ENCODE assay signal across 19 cellular contexts in the genomic region with DNA sequence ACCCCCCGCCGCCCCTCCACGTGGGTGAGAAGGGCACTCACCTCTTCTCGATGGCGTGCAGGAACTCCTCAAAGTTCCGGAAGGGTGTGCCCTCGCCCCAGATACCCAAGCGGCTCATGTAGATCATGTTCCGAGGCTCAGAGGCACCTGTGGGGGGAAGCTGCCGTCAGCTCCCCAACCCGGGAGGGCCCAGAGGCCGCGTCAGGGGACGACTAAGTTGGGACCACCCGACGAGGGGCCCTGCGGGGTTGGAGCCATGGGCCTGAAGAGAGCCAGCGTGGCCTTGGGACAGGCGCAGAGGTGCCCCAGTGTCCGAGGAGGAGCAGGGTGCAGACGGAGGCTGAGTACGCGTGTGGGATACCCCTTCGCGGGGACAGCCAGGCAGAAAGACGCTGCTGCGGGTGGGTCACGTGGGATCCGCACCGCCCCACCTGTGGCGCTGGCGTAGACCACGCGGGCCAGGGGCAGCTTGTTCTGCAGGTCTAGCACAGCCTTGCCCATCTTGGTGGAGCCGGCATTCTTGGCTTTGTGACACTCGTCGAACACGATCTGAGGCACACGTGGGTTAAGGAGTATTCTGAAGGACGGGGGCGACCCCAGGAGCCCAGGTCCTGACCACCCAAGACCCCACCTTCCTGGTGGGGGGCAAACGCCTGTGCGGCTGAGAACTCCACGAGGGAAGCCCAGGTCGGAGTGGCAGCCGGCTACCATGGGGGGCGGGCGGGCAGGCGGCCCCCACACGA.
"Had no signal": no experiment of that assay in that cellular context is flagged by ENCODE, and none has a peak within 500 bp of the region (broad histone marks: within the 10 kb centered on the region; RNA-seq: fewer than 3 reads in every experiment).

No MANE protein-coding gene starts in this region.

- H3K27me3 ChIP-seq: colonic mucosa, left lung, pancreas, tibial artery, upper lobe of right lung, vagina had no signal

- DNase-seq: colonic mucosa; dermis blood vessel endothelial cell; foreskin melanocyte; head of caudate nucleus; hypothalamus; left lung; lower lobe of right lung; natural killer cell; nucleus accumbens; stimulated activated CD4-positive, alpha-beta T cell treated with anti-CD3 and anti-CD28 coated beads, Interleukin-15, amount 100 ng/mL, for 24 hours; stimulated activated CD4-positive, alpha-beta T cell treated with anti-CD3 and anti-CD28 coated beads, Interleukin-1b, Interleukin-23, amount 100 ng/mL, for 48 hours; stimulated activated CD4-positive, alpha-beta T cell treated with anti-CD3 and anti-CD28 coated beads, Interleukin-4, amount 100 ng/mL, for 24 hours; tibial artery; upper lobe of right lung had no signal

- FAIRE-seq: islet of Langerhans, pancreas had no signal

- ATAC-seq: left lung; lower lobe of right lung; natural killer cell; pancreas; right cardiac atrium; stimulated activated memory B cell treated with anti-CD40 and anti-IgM and Interleukin-4, amounts not matched to agents 10 μg/mL and 1 μg/mL and 100 μg/mL, for 72 hours; upper lobe of right lung had no signal

- H3K4me3 ChIP-seq: colonic mucosa, left lung, lower lobe of right lung, pancreas, tibial artery, upper lobe of right lung, vagina had no signal

- H3K27ac ChIP-seq: colonic mucosa, left lung, lower lobe of right lung, pancreas, tibial artery, upper lobe of right lung, vagina had no signal

- H3K4me1 ChIP-seq: colonic mucosa, lower lobe of right lung, pancreas, upper lobe of right lung, vagina had no signal

- H3K9me3 ChIP-seq: colonic mucosa, left lung, lower lobe of right lung, pancreas, tibial artery, upper lobe of right lung, vagina had no signal
